Comparison of ENCODE assay signal across 20 cellular contexts in the genomic region with DNA sequence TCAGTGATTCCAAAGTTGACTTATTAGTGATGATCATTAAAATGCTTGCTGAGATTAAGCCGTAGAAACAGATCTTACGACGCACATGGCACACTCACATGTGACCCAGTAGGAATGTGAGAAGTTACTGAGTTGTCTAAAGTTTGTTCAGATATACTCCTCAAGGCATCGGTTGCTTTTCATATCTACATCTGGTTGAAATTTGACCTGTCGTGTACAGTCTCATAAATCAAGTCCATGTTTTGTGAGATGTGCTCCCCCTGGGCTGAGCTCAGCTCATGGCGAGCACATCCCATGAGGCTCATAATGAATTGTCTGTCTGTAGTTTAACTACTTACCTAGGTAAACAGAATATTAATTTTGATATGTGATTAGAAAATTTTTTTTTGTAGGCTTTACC.
DNase-seq lines count a peak whose midpoint lies in the region; ATAC-seq, FAIRE-seq and TF ChIP-seq lines count a peak whose summit lies in the region.
"Had no signal": no experiment of that assay in that cellular context is flagged by ENCODE, and none has a peak within 500 bp of the region (broad histone marks: within the 10 kb centered on the region; RNA-seq: fewer than 3 reads in every experiment).

No MANE protein-coding gene starts in this region.

- H3K4me2 ChIP-seq in BLaER1 treated with 17β-estradiol and CSF1 and Interleukin-3, amounts not matched to agents 10 nM and 100 nM = peak overlapping the region; percentile 64 to 77 (median 71); a peak in 20 of 22 replicates

- peak overlapping the region in 7 of 11 experiments; percentile 1 to 61 (median 54); a peak in 8 of 22 replicates for H3K9ac ChIP-seq in BLaER1 treated with 17β-estradiol and CSF1 and Interleukin-3, amounts not matched to agents 10 nM and 100 nM
- H3K9ac ChIP-seq in SK-N-MC (ENCODE audit: insufficient read length) = no peak overlapping the region

- no peak for DNase-seq in GM12891 (ENCODE audit: insufficient read length, low spot score)
- no peak for DNase-seq in SK-N-MC (ENCODE audit: low read depth, low spot score)
- DNase-seq in mesothelial cell of epicardium (ENCODE audit: low spot score in 2 of 2, unreplicated experiment in 2 of 2) = no peak
- no peak for DNase-seq in GM10266 (ENCODE audit: extremely low spot score)
- DNase-seq in head of caudate nucleus = no peak
- DNase-seq: activated CD4-positive, alpha-beta T cell treated with anti-CD3 and anti-CD28 coated beads for 4 hours; body of pancreas; Caco-2; EL; esophagus squamous epithelium; H9; left cardiac atrium; mesenchymal stem cell had no signal

- peak overlapping the region; percentile 47 for H3K27ac Mint-ChIP-seq in mesothelial cell of epicardium

- no peak for ATAC-seq in HG03342 (IDR thresholded peaks at IDR 0.05; ENCODE audit: unreplicated experiment)
- ATAC-seq: body of pancreas, left cardiac atrium had no signal

- peaks cover 8% of the 10 kb centered on the region for H3K4me1 Mint-ChIP-seq in mesothelial cell of epicardium
- H3K4me1 Mint-ChIP-seq: H9 had no signal

- FAIRE-seq in GM12891 (lab: Jason Lieb, UNC) = peak; percentile 57
- FAIRE-seq: colon, TTC549 had no signal

- H3K36me3 ChIP-seq in BLaER1 treated with 17β-estradiol and CSF1 and Interleukin-3, amounts not matched to agents 10 nM and 100 nM = peaks cover 72 to 91% (median 84%) of the 10 kb centered on the region in 11 experiments
- peaks cover 86% of the 10 kb centered on the region for H3K36me3 ChIP-seq in SK-N-MC (ENCODE audit: insufficient read depth, low read length)

- H3K27me3 ChIP-seq in BLaER1 treated with 17β-estradiol and CSF1 and Interleukin-3, amounts not matched to agents 10 nM and 100 nM = no peaks in the 10 kb centered on the region
- H3K27me3 ChIP-seq: body of pancreas, esophagus squamous epithelium had no signal

- no peaks in the 10 kb centered on the region for H3K27me3 Mint-ChIP-seq in mesothelial cell of epicardium (ENCODE audit: low read depth)
- H3K27me3 Mint-ChIP-seq: naive thymus-derived CD8-positive, alpha-beta T cell had no signal

- intact Hi-C loops in head of caudate nucleus (cut with DNase I) = no loop called here

- H3K27ac ChIP-seq in BLaER1 treated with 17β-estradiol and CSF1 and Interleukin-3, amounts not matched to agents 10 nM and 100 nM = peak overlapping the region in 5 of 11 experiments; percentile 44 to 74 (median 71); a peak in 7 of 22 replicates
- H3K27ac ChIP-seq in SK-N-MC = peak overlapping the region; percentile 83
- H3K27ac ChIP-seq: body of pancreas, esophagus squamous epithelium, RWPE1 had no signal

- H4K20me1 ChIP-seq in BLaER1 treated with 17β-estradiol and CSF1 and Interleukin-3, amounts not matched to agents 10 nM and 100 nM = peaks cover 0 to 94% (median 44%) of the 10 kb centered on the region in 11 experiments; a peak in 20 of 22 replicates

- H3K9me3 Mint-ChIP-seq in mesothelial cell of epicardium = no peaks in the 10 kb centered on the region
- H3K9me3 Mint-ChIP-seq: activated naive CD4-positive, alpha-beta T cell treated with anti-CD3 and anti-CD28 coated beads, Interleukin-2, amount 50 U/mL, for 72 hours; H9; naive thymus-derived CD8-positive, alpha-beta T cell had no signal

- TF ChIP-seq CTCF in mesothelial cell of epicardium (IDR thresholded peaks at IDR 0.05; ENCODE audit: unreplicated experiment) = no peak
- no peak for TF ChIP-seq CTCF in GM10266 (IDR thresholded peaks at IDR 0.05; ENCODE audit: control insufficient read depth, insufficient read depth, low read depth, missing control alignments)

- H3K9me3 ChIP-seq in BLaER1 treated with 17β-estradiol and CSF1 and Interleukin-3, amounts not matched to agents 10 nM and 100 nM (replicated peaks in 1 of 11) = no peaks in the 10 kb centered on the region
- H3K9me3 ChIP-seq in SK-N-MC (ENCODE audit: low read depth, low read length) = no peaks in the 10 kb centered on the region
- H3K9me3 ChIP-seq: body of pancreas, Caco-2, esophagus squamous epithelium had no signal

- no peak for TF ChIP-seq POLR2A in GM12891 (IDR thresholded peaks at IDR 0.05; ENCODE audit: low read depth, low read length)

- H3K4me3 Mint-ChIP-seq in mesothelial cell of epicardium = no peak overlapping the region
- H3K4me3 Mint-ChIP-seq: H9; naive thymus-derived CD8-positive, alpha-beta T cell had no signal

- H3K4me3 ChIP-seq in BLaER1 treated with 17β-estradiol and CSF1 and Interleukin-3, amounts not matched to agents 10 nM and 100 nM = no peak overlapping the region
- H3K4me3 ChIP-seq in SK-N-MC = no peak overlapping the region
- H3K4me3 ChIP-seq: body of pancreas, esophagus squamous epithelium had no signal

- peaks cover 49% of the 10 kb centered on the region for H3K36me3 Mint-ChIP-seq in mesothelial cell of epicardium

- peaks cover 24 to 73% (median 65%) of the 10 kb centered on the region in 10 experiments for H3K4me1 ChIP-seq in BLaER1 treated with 17β-estradiol and CSF1 and Interleukin-3, amounts not matched to agents 10 nM and 100 nM
- H3K4me1 ChIP-seq: body of pancreas, Caco-2, esophagus squamous epithelium had no signal

TF ChIP-seq in GM12891, 5 proteins besides CTCF, POLR2A, EP300 and RAD21:
- TF ChIP-seq SPI1 (IDR thresholded peaks at IDR 0.05; ENCODE audit: low read depth, low read length) = no peak
- TF ChIP-seq POLR2AphosphoS5 (IDR thresholded peaks at IDR 0.05; ENCODE audit: low read depth, low read length) = no peak
- TF ChIP-seq POU2F2 (IDR thresholded peaks at IDR 0.05; ENCODE audit: low read depth, low read length) = no peak
- no peak for TF ChIP-seq TAF1 (IDR thresholded peaks at IDR 0.05; ENCODE audit: low read depth, low read length)
- TF ChIP-seq PAX5 (IDR thresholded peaks at IDR 0.05; ENCODE audit: insufficient read depth, low read length, severe bottlenecking) = no peak
